ENCODE assay signal across 21 cellular contexts in genomic region chr10:1316806-1317131, GRCh38.
DNase-seq lines count a peak whose midpoint lies in the region; ATAC-seq, FAIRE-seq and TF ChIP-seq lines count a peak whose summit lies in the region.
"Had no signal": no experiment of that assay in that cellular context is flagged by ENCODE, and none has a peak within 500 bp of the region (broad histone marks: within the 10 kb centered on the region; RNA-seq: fewer than 3 reads in every experiment).

No MANE protein-coding gene starts in this region.

- peaks cover 45% of the 10 kb centered on the region for H3K4me1 Mint-ChIP-seq in WTC11
- H3K4me1 Mint-ChIP-seq in glutamatergic neuron (ENCODE audit: low read depth, unreplicated experiment) = peaks cover 19% of the 10 kb centered on the region

- TF ChIP-seq CTCF in WTC11 (IDR thresholded peaks at IDR 0.05) (no peak), glutamatergic neuron (IDR thresholded peaks at IDR 0.05; ENCODE audit: partially characterized antibody, unreplicated experiment) (no peak), GM10266 (IDR thresholded peaks at IDR 0.05; ENCODE audit: control insufficient read depth, insufficient read depth, low read depth, missing control alignments) (no peak)

- ATAC-seq in WTC11 (no peak), HG03354 (IDR thresholded peaks at IDR 0.05; ENCODE audit: poor library complexity, severe bottlenecking, unreplicated experiment) (no peak), GM19351 (IDR thresholded peaks at IDR 0.05; ENCODE audit: unreplicated experiment) (no peak)
- ATAC-seq: HCT116, K562 had no signal

- FAIRE-seq in H54 (lab: Jason Lieb, UNC) = no peak
- FAIRE-seq: GM18507, K562 had no signal

- no peaks in the 10 kb centered on the region for H3K36me3 ChIP-seq in BLaER1 treated with 17β-estradiol and CSF1 and Interleukin-3, amounts not matched to agents 10 nM and 100 nM
- H3K36me3 ChIP-seq: SJSA1 had no signal

- H3K4me2 ChIP-seq in BLaER1 treated with 17β-estradiol and CSF1 and Interleukin-3, amounts not matched to agents 10 nM and 100 nM = peak overlapping the region in 9 of 11 experiments; percentile 9 to 68 (median 34); a peak in 14 of 22 replicates

- H3K4me3 Mint-ChIP-seq in WTC11 = no peak overlapping the region
- H3K4me3 Mint-ChIP-seq in glutamatergic neuron (ENCODE audit: unreplicated experiment) = no peak overlapping the region
- H3K4me3 Mint-ChIP-seq: CD4-positive, alpha-beta T cell had no signal

- H3K27me3 Mint-ChIP-seq in WTC11 (ENCODE audit: low read depth) = peaks cover 3% of the 10 kb centered on the region
- H3K27me3 Mint-ChIP-seq in glutamatergic neuron (ENCODE audit: unreplicated experiment) = peaks cover 2% of the 10 kb centered on the region

- POLR2A ChIA-PET in WTC11 (lab: Charles Lee) = no interaction called here

- CTCF ChIA-PET in WTC11 (lab: Charles Lee) = interaction anchor here (1.0 kb wide), 2 partner anchors 10 to 52 kb away, joined by 3 read pairs; no protein-coding TSS in a partner anchor

- no peak overlapping the region for H3K27ac ChIP-seq in BLaER1 treated with 17β-estradiol and CSF1 and Interleukin-3, amounts not matched to agents 10 nM and 100 nM
- H3K27ac ChIP-seq: SJSA1 had no signal

- H3K4me1 ChIP-seq in BLaER1 treated with 17β-estradiol and CSF1 and Interleukin-3, amounts not matched to agents 10 nM and 100 nM = peaks cover 8 to 20% (median 16%) of the 10 kb centered on the region in 10 experiments; a peak in 18 of 20 replicates
- H3K4me1 ChIP-seq: SJSA1 had no signal

- no peaks in the 10 kb centered on the region for H3K9me3 ChIP-seq in BLaER1 treated with 17β-estradiol and CSF1 and Interleukin-3, amounts not matched to agents 10 nM and 100 nM (replicated peaks in 1 of 11)
- H3K9me3 ChIP-seq: SJSA1 had no signal

- peak overlapping the region; percentile 46; the same call in 1 of the 2 replicates for H3K27ac Mint-ChIP-seq in WTC11
- peak overlapping the region; percentile 28 for H3K27ac Mint-ChIP-seq in glutamatergic neuron (ENCODE audit: unreplicated experiment)
- H3K27ac Mint-ChIP-seq: CD4-positive, alpha-beta T cell had no signal

- peak overlapping the region in 1 of 11 experiments; percentile 38; a peak in 1 of 22 replicates for H3K9ac ChIP-seq in BLaER1 treated with 17β-estradiol and CSF1 and Interleukin-3, amounts not matched to agents 10 nM and 100 nM

- H3K4me3 ChIP-seq in BLaER1 treated with 17β-estradiol and CSF1 and Interleukin-3, amounts not matched to agents 10 nM and 100 nM = no peak overlapping the region
- H3K4me3 ChIP-seq: K562, SJSA1 had no signal

- no peak for TF ChIP-seq POLR2A in H54 (IDR thresholded peaks at IDR 0.05; ENCODE audit: low read depth, low read length)

- H3K9me3 Mint-ChIP-seq in WTC11 (no peaks in the 10 kb centered on the region), glutamatergic neuron (ENCODE audit: unreplicated experiment) (no peaks in the 10 kb centered on the region)
- H3K9me3 Mint-ChIP-seq: CD4-positive, alpha-beta T cell had no signal

- no peaks in the 10 kb centered on the region for H3K36me3 Mint-ChIP-seq in WTC11
- H3K36me3 Mint-ChIP-seq in glutamatergic neuron (ENCODE audit: unreplicated experiment) = no peaks in the 10 kb centered on the region

- no peak for DNase-seq in WTC11 (ENCODE audit: low spot score)
- no peak for DNase-seq in glutamatergic neuron
- DNase-seq in renal cortical epithelial cell (ENCODE audit: low read depth) = peak; percentile 1
- no peak for DNase-seq in GM10266 (ENCODE audit: extremely low spot score)
- DNase-seq in H54 (ENCODE audit: insufficient read length, low spot score) = no peak
- DNase-seq: CD4-positive, alpha-beta T cell; GOT3; Kasumi-1; NCI-H1105; NCI-H146; NCI-H1930; NCI-H524 treated with DMSO at 0.1 percent for 48 hours; Right ventricle myocardium superior; RPMI8226 had no signal

- H4K20me1 ChIP-seq in BLaER1 treated with 17β-estradiol and CSF1 and Interleukin-3, amounts not matched to agents 10 nM and 100 nM = no peaks in the 10 kb centered on the region

- H3K27me3 ChIP-seq in BLaER1 treated with 17β-estradiol and CSF1 and Interleukin-3, amounts not matched to agents 10 nM and 100 nM = no peaks in the 10 kb centered on the region

TF ChIP-seq in WTC11, 78 proteins besides CTCF, POLR2A, EP300 and RAD21 (continues in another document):
- TF ChIP-seq TEAD1 (CRISPR knock-in tag; IDR thresholded peaks at IDR 0.05) = no peak
- TF ChIP-seq, protein P1, sequence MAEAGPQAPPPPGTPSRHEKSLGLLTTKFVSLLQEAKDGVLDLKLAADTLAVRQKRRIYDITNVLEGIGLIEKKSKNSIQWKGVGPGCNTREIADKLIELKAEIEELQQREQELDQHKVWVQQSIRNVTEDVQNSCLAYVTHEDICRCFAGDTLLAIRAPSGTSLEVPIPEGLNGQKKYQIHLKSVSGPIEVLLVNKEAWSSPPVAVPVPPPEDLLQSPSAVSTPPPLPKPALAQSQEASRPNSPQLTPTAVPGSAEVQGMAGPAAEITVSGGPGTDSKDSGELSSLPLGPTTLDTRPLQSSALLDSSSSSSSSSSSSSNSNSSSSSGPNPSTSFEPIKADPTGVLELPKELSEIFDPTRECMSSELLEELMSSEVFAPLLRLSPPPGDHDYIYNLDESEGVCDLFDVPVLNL (CRISPR knock-in tag; IDR thresholded peaks at IDR 0.05; ENCODE audit: borderline replicate concordance, low read depth) = no peak
- TF ChIP-seq RORB (CRISPR knock-in tag; IDR thresholded peaks at IDR 0.05) = no peak
- TF ChIP-seq OVOL2 (CRISPR knock-in tag; IDR thresholded peaks at IDR 0.05; ENCODE audit: borderline replicate concordance) = no peak
- TF ChIP-seq, protein P2, sequence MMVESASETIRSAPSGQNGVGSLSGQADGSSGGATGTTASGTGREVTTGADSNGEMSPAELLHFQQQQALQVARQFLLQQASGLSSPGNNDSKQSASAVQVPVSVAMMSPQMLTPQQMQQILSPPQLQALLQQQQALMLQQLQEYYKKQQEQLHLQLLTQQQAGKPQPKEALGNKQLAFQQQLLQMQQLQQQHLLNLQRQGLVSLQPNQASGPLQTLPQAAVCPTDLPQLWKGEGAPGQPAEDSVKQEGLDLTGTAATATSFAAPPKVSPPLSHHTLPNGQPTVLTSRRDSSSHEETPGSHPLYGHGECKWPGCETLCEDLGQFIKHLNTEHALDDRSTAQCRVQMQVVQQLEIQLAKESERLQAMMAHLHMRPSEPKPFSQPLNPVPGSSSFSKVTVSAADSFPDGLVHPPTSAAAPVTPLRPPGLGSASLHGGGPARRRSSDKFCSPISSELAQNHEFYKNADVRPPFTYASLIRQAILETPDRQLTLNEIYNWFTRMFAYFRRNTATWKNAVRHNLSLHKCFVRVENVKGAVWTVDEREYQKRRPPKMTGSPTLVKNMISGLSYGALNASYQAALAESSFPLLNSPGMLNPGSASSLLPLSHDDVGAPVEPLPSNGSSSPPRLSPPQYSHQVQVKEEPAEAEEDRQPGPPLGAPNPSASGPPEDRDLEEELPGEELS (CRISPR knock-in tag; IDR thresholded peaks at IDR 0.05) = no peak
- no peak for TF ChIP-seq ZNF263 (CRISPR knock-in tag; IDR thresholded peaks at IDR 0.05; ENCODE audit: low read depth)
- TF ChIP-seq, protein P3, sequence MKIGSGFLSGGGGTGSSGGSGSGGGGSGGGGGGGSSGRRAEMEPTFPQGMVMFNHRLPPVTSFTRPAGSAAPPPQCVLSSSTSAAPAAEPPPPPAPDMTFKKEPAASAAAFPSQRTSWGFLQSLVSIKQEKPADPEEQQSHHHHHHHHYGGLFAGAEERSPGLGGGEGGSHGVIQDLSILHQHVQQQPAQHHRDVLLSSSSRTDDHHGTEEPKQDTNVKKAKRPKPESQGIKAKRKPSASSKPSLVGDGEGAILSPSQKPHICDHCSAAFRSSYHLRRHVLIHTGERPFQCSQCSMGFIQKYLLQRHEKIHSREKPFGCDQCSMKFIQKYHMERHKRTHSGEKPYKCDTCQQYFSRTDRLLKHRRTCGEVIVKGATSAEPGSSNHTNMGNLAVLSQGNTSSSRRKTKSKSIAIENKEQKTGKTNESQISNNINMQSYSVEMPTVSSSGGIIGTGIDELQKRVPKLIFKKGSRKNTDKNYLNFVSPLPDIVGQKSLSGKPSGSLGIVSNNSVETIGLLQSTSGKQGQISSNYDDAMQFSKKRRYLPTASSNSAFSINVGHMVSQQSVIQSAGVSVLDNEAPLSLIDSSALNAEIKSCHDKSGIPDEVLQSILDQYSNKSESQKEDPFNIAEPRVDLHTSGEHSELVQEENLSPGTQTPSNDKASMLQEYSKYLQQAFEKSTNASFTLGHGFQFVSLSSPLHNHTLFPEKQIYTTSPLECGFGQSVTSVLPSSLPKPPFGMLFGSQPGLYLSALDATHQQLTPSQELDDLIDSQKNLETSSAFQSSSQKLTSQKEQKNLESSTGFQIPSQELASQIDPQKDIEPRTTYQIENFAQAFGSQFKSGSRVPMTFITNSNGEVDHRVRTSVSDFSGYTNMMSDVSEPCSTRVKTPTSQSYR (CRISPR knock-in tag; IDR thresholded peaks at IDR 0.05) = no peak
- TF ChIP-seq, protein P4, sequence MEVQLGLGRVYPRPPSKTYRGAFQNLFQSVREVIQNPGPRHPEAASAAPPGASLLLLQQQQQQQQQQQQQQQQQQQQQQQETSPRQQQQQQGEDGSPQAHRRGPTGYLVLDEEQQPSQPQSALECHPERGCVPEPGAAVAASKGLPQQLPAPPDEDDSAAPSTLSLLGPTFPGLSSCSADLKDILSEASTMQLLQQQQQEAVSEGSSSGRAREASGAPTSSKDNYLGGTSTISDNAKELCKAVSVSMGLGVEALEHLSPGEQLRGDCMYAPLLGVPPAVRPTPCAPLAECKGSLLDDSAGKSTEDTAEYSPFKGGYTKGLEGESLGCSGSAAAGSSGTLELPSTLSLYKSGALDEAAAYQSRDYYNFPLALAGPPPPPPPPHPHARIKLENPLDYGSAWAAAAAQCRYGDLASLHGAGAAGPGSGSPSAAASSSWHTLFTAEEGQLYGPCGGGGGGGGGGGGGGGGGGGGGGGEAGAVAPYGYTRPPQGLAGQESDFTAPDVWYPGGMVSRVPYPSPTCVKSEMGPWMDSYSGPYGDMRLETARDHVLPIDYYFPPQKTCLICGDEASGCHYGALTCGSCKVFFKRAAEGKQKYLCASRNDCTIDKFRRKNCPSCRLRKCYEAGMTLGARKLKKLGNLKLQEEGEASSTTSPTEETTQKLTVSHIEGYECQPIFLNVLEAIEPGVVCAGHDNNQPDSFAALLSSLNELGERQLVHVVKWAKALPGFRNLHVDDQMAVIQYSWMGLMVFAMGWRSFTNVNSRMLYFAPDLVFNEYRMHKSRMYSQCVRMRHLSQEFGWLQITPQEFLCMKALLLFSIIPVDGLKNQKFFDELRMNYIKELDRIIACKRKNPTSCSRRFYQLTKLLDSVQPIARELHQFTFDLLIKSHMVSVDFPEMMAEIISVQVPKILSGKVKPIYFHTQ (CRISPR knock-in tag; IDR thresholded peaks at IDR 0.05) = no peak
- no peak for TF ChIP-seq TP53 (CRISPR knock-in tag; IDR thresholded peaks at IDR 0.05)
- no peak for TF ChIP-seq CDX4 (CRISPR knock-in tag; IDR thresholded peaks at IDR 0.05; ENCODE audit: borderline replicate concordance)
- no peak for TF ChIP-seq ZNF416 (CRISPR knock-in tag; IDR thresholded peaks at IDR 0.05)
